In the genomic region with DNA sequence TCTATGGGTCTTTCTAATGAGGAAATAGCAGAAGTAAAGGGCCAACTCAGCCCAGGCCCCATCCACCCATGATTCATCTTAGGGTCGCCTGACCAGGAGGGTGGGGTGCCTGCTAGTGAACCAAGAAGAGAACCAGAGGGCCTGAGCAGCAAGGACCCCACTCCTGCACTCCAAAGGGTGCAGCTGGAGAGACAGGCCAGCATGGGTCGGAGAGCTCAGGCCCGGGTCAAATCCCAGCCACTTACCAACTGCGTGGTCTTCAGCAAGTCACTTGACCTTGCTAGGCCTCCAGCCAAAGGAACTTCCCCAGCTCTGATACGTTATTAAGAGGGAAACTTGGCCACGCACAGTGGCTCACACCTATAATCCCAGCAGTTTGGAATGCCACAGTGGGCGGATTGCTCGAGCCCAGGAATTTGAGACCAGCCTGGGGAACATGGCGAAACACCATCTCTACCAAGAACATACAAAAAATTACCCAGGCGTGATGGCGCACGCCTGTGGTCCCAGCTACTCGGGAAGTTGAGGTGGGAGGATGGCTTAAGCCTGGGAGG, we compare ENCODE assay signal across 1 cellular context.
TF ChIP-seq lines count a peak whose summit lies in the region.

No MANE protein-coding gene starts in this region.

TF ChIP-seq in IMR-90, 13 proteins besides CTCF, POLR2A, EP300 and RAD21:
- no peak for TF ChIP-seq MXI1 (IDR thresholded peaks at IDR 0.05; ENCODE audit: borderline replicate concordance, low read depth, low read length)
- TF ChIP-seq BHLHE40 (IDR thresholded peaks at IDR 0.05; ENCODE audit: low read depth, low read length) = no peak
- TF ChIP-seq, protein P1, sequence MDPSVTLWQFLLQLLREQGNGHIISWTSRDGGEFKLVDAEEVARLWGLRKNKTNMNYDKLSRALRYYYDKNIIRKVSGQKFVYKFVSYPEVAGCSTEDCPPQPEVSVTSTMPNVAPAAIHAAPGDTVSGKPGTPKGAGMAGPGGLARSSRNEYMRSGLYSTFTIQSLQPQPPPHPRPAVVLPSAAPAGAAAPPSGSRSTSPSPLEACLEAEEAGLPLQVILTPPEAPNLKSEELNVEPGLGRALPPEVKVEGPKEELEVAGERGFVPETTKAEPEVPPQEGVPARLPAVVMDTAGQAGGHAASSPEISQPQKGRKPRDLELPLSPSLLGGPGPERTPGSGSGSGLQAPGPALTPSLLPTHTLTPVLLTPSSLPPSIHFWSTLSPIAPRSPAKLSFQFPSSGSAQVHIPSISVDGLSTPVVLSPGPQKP (IDR thresholded peaks at IDR 0.05; ENCODE audit: borderline replicate concordance, low read depth, low read length) = no peak
- no peak for TF ChIP-seq RCOR1 (IDR thresholded peaks at IDR 0.05; ENCODE audit: insufficient replicate concordance, low read length)
- no peak for TF ChIP-seq CEBPB (IDR thresholded peaks at IDR 0.05; ENCODE audit: low read depth, low read length)
- no peak for TF ChIP-seq MAZ (IDR thresholded peaks at IDR 0.05; ENCODE audit: borderline replicate concordance, low read depth, low read length)
- no peak for TF ChIP-seq RFX5 (IDR thresholded peaks at IDR 0.05; ENCODE audit: low read depth, low read length)
- TF ChIP-seq MAFK (IDR thresholded peaks at IDR 0.05; ENCODE audit: low read depth, low read length) = no peak
- TF ChIP-seq, protein P2, sequence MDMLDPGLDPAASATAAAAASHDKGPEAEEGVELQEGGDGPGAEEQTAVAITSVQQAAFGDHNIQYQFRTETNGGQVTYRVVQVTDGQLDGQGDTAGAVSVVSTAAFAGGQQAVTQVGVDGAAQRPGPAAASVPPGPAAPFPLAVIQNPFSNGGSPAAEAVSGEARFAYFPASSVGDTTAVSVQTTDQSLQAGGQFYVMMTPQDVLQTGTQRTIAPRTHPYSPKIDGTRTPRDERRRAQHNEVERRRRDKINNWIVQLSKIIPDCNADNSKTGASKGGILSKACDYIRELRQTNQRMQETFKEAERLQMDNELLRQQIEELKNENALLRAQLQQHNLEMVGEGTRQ (IDR thresholded peaks at IDR 0.05; ENCODE audit: low read depth, low read length) = no peak
- TF ChIP-seq SMC3 (IDR thresholded peaks at IDR 0.05; ENCODE audit: low read depth, low read length) = no peak
- no peak for TF ChIP-seq FOS (IDR thresholded peaks at IDR 0.05; ENCODE audit: low read depth, low read length)
